1 cellular context compared by ENCODE assay signal in genomic region chr18:11995445-11996189, GRCh38.
A peak's percentile ranks its signal among the peaks of the same experiment; 100 is the strongest.
TF ChIP-seq lines count a peak whose summit lies in the region.

No MANE protein-coding gene starts in this region.

TF ChIP-seq in HepG2, 621 proteins besides CTCF, POLR2A, EP300 and RAD21 (continued from another document):
- no peak for TF ChIP-seq FOXA1 (IDR thresholded peaks at IDR 0.05)
- 0 out of 2 replicates have a peak, but pooled peaks have one; percentile 4 for TF ChIP-seq FOXA1 (CRISPR knock-in tag; IDR thresholded peaks at IDR 0.05)
- peak; percentile 32; the same call in 1 of the 2 replicates for TF ChIP-seq ZNF501 (CRISPR knock-in tag; IDR thresholded peaks at IDR 0.05)
